ENCODE assay signal across 38 cellular contexts in genomic region chrX:109770780-109771179, GRCh38.
"Had no signal": no experiment of that assay in that cellular context is flagged by ENCODE, and none has a peak within 500 bp of the region (broad histone marks: within the 10 kb centered on the region; RNA-seq: fewer than 3 reads in every experiment).

No MANE protein-coding gene starts in this region.

- FAIRE-seq: bronchial epithelial cell had no signal

- ATAC-seq: activated naive CD4-positive, alpha-beta T cell treated with anti-CD3 and anti-CD28 coated beads, Interleukin-2, amount 50 U/mL, for 72 hours; activated naive CD8-positive, alpha-beta T cell treated with anti-CD3 and anti-CD28 coated beads, Interleukin-2, amount 50 U/mL, for 24 hours; activated T-cell treated with anti-CD3 and anti-CD28 coated beads, Interleukin-2, amount 50 U/mL, for 4 hours; activated T-cell treated with anti-CD3 and anti-CD28 coated beads, Interleukin-2, amount 50 U/mL, for 72 hours; activated T-helper 17 cell treated with anti-CD3 and anti-CD28 coated beads, Interleukin-2, amount 50 U/mL, for 72 hours; body of pancreas had no signal

- H3K9me3 ChIP-seq: adrenal gland, body of pancreas had no signal

- H3K36me3 Mint-ChIP-seq: activated naive CD4-positive, alpha-beta T cell treated with anti-CD3 and anti-CD28 coated beads, Interleukin-2, amount 10 ng/mL, durations not matched to agents 7 days and 5 days; activated naive CD4-positive, alpha-beta T cell treated with anti-CD3 and anti-CD28 coated beads, Interleukin-2, amount 50 U/mL, for 24 hours; activated naive CD4-positive, alpha-beta T cell treated with anti-CD3 and anti-CD28 coated beads, Interleukin-2, amount 50 U/mL, for 72 hours; activated naive CD8-positive, alpha-beta T cell; activated naive CD8-positive, alpha-beta T cell treated with anti-CD3 and anti-CD28 coated beads for 36 hours; activated naive CD8-positive, alpha-beta T cell treated with anti-CD3 and anti-CD28 coated beads, Interleukin-2, amount 10 ng/mL, durations not matched to agents 7 days and 5 days; brain had no signal

- H3K4me1 ChIP-seq: ascending aorta, body of pancreas, breast epithelium had no signal

- DNase-seq: activated effector memory CD4-positive, alpha-beta T cell treated with anti-CD3 and anti-CD28 coated beads, Interleukin-2, amount 50 U/mL, for 16 hours; activated effector memory CD4-positive, alpha-beta T cell treated with Interleukin-2 at 50 U/mL for 16 hours; activated gamma-delta T cell; activated gamma-delta T cell treated with Interleukin-2 at 50 U/mL for 16 hours; activated naive CD4-positive, alpha-beta T cell treated with anti-CD3 and anti-CD28 coated beads for 36 hours; activated naive CD4-positive, alpha-beta T cell treated with anti-CD3 and anti-CD28 coated beads, Interleukin-2, amount 10 ng/mL, durations not matched to agents 7 days and 5 days; activated naive CD4-positive, alpha-beta T cell treated with anti-CD3 and anti-CD28 coated beads, Interleukin-2, amount 50 U/mL, for 16 hours; activated naive CD4-positive, alpha-beta T cell treated with Interleukin-2 at 50 U/mL for 16 hours; activated naive CD8-positive, alpha-beta T cell treated with anti-CD3 and anti-CD28 coated beads for 36 hours; activated naive CD8-positive, alpha-beta T cell treated with anti-CD3 and anti-CD28 coated beads, Interleukin-2, amount 10 ng/mL, durations not matched to agents 7 days and 5 days; activated naive CD8-positive, alpha-beta T cell treated with anti-CD3 and anti-CD28 coated beads, Interleukin-2, amount 50 U/mL, for 24 hours; activated T-cell treated with anti-CD3 and anti-CD28 coated beads, Interleukin-2, amount 50 U/mL, for 1 hour; activated T-cell treated with anti-CD3 and anti-CD28 coated beads, Interleukin-2, amount 50 U/mL, for 24 hours; activated T-cell treated with anti-CD3 and anti-CD28 coated beads, Interleukin-2, amount 50 U/mL, for 4 hours; activated T-cell treated with anti-CD3 and anti-CD28 coated beads, Interleukin-2, amount 50 U/mL, for 48 hours; activated T-cell treated with anti-CD3 and anti-CD28 coated beads, Interleukin-2, amount 50 U/mL, for 72 hours; adrenal gland; amniotic stem cell; amygdala; anterior cingulate cortex; aorta; body of pancreas; brain microvascular endothelial cell; caudate nucleus; central memory CD4-positive, alpha-beta T cell; cerebellar nuclear complex had no signal

- H3K4me1 Mint-ChIP-seq: activated naive CD4-positive, alpha-beta T cell treated with anti-CD3 and anti-CD28 coated beads, Interleukin-2, amount 10 ng/mL, durations not matched to agents 7 days and 5 days; activated naive CD4-positive, alpha-beta T cell treated with anti-CD3 and anti-CD28 coated beads, Interleukin-2, amount 50 U/mL, for 24 hours; activated naive CD8-positive, alpha-beta T cell treated with anti-CD3 and anti-CD28 coated beads, Interleukin-2, amount 10 ng/mL, durations not matched to agents 7 days and 5 days; activated T-helper 17 cell treated with anti-CD3 and anti-CD28 coated beads, Interleukin-2, amount 50 U/mL, for 72 hours; brain; central memory CD8-positive, alpha-beta T cell had no signal

- H3K36me3 ChIP-seq: adrenal gland, ascending aorta, brain microvascular endothelial cell, breast epithelium, cardiac muscle cell had no signal

- H3K9me3 Mint-ChIP-seq: activated naive CD4-positive, alpha-beta T cell treated with anti-CD3 and anti-CD28 coated beads, Interleukin-2, amount 10 ng/mL, durations not matched to agents 7 days and 5 days; activated naive CD4-positive, alpha-beta T cell treated with anti-CD3 and anti-CD28 coated beads, Interleukin-2, amount 50 U/mL, for 24 hours; activated naive CD8-positive, alpha-beta T cell treated with anti-CD3 and anti-CD28 coated beads, Interleukin-2, amount 10 ng/mL, durations not matched to agents 7 days and 5 days; activated T-helper 1 cell treated with anti-CD3 and anti-CD28 coated beads, Interleukin-12 subunit alpha, Interleukin-12 subunit beta, Interleukin-2, Interleukin-4 antibody, amounts not matched to agents 30 ng/mL and 10 ng/mL and 1 ng/mL, durations not matched to agents 14 hours and 24 hours and 36 hours; activated T-helper 17 cell treated with anti-CD3 and anti-CD28 coated beads, Interleukin-2, amount 50 U/mL, for 72 hours; activated T-helper 2 cell treated with anti-CD3 and anti-CD28 coated beads, Interferon-gamma antibody, Interleukin-2, Interleukin-4, amounts not matched to agents 10 μg/mL and 5 μg/mL and 100 μg/mL, durations not matched to agents 14 hours and 24 hours and 36 hours; central memory CD8-positive, alpha-beta T cell had no signal

- H3K27me3 Mint-ChIP-seq: activated naive CD4-positive, alpha-beta T cell treated with anti-CD3 and anti-CD28 coated beads, Interleukin-2, amount 50 U/mL, for 24 hours; activated naive CD8-positive, alpha-beta T cell; activated naive CD8-positive, alpha-beta T cell treated with anti-CD3 and anti-CD28 coated beads for 36 hours; activated naive CD8-positive, alpha-beta T cell treated with anti-CD3 and anti-CD28 coated beads, Interleukin-2, amount 10 ng/mL, durations not matched to agents 7 days and 5 days; activated T-cell treated with anti-CD3 and anti-CD28 coated beads, Interleukin-2, amount 50 U/mL, for 24 hours; activated T-helper 17 cell treated with anti-CD3 and anti-CD28 coated beads, Interleukin-2, amount 50 U/mL, for 72 hours; central memory CD8-positive, alpha-beta T cell had no signal

- H3K27ac Mint-ChIP-seq: activated naive CD4-positive, alpha-beta T cell treated with anti-CD3 and anti-CD28 coated beads for 36 hours; activated naive CD4-positive, alpha-beta T cell treated with anti-CD3 and anti-CD28 coated beads, Interleukin-2, amount 10 ng/mL, durations not matched to agents 7 days and 5 days; activated naive CD4-positive, alpha-beta T cell treated with anti-CD3 and anti-CD28 coated beads, Interleukin-2, amount 50 U/mL, for 24 hours; activated naive CD4-positive, alpha-beta T cell treated with anti-CD3 and anti-CD28 coated beads, Interleukin-2, amount 50 U/mL, for 72 hours; activated naive CD8-positive, alpha-beta T cell; activated naive CD8-positive, alpha-beta T cell treated with anti-CD3 and anti-CD28 coated beads for 36 hours; activated naive CD8-positive, alpha-beta T cell treated with anti-CD3 and anti-CD28 coated beads, Interleukin-2, amount 10 ng/mL, durations not matched to agents 7 days and 5 days; activated naive CD8-positive, alpha-beta T cell treated with anti-CD3 and anti-CD28 coated beads, Interleukin-2, amount 50 U/mL, for 24 hours; activated T-cell treated with anti-CD3 and anti-CD28 coated beads, Interleukin-2, amount 50 U/mL, for 24 hours; activated T-cell treated with anti-CD3 and anti-CD28 coated beads, Interleukin-2, amount 50 U/mL, for 72 hours; activated T-helper 1 cell treated with anti-CD3 and anti-CD28 coated beads, Interleukin-12 subunit alpha, Interleukin-12 subunit beta, Interleukin-2, Interleukin-4 antibody, amounts not matched to agents 30 ng/mL and 10 ng/mL and 1 ng/mL, durations not matched to agents 14 hours and 24 hours and 36 hours; activated T-helper 17 cell treated with anti-CD3 and anti-CD28 coated beads, Interleukin-2, amount 50 U/mL, for 72 hours; activated T-helper 2 cell treated with anti-CD3 and anti-CD28 coated beads, Interferon-gamma antibody, Interleukin-2, Interleukin-4, amounts not matched to agents 10 μg/mL and 5 μg/mL and 100 μg/mL, durations not matched to agents 14 hours and 24 hours and 36 hours; brain had no signal

- H3K4me3 Mint-ChIP-seq: activated naive CD4-positive, alpha-beta T cell treated with anti-CD3 and anti-CD28 coated beads for 36 hours; activated naive CD4-positive, alpha-beta T cell treated with anti-CD3 and anti-CD28 coated beads, Interleukin-2, amount 10 ng/mL, durations not matched to agents 7 days and 5 days; activated naive CD4-positive, alpha-beta T cell treated with anti-CD3 and anti-CD28 coated beads, Interleukin-2, amount 50 U/mL, for 24 hours; activated naive CD8-positive, alpha-beta T cell; activated naive CD8-positive, alpha-beta T cell treated with anti-CD3 and anti-CD28 coated beads for 36 hours; activated naive CD8-positive, alpha-beta T cell treated with anti-CD3 and anti-CD28 coated beads, Interleukin-2, amount 10 ng/mL, durations not matched to agents 7 days and 5 days; activated naive CD8-positive, alpha-beta T cell treated with anti-CD3 and anti-CD28 coated beads, Interleukin-2, amount 50 U/mL, for 24 hours; activated T-cell treated with anti-CD3 and anti-CD28 coated beads, Interleukin-2, amount 50 U/mL, for 24 hours; activated T-cell treated with anti-CD3 and anti-CD28 coated beads, Interleukin-2, amount 50 U/mL, for 4 hours; activated T-cell treated with anti-CD3 and anti-CD28 coated beads, Interleukin-2, amount 50 U/mL, for 72 hours; activated T-helper 1 cell treated with anti-CD3 and anti-CD28 coated beads, Interleukin-12 subunit alpha, Interleukin-12 subunit beta, Interleukin-2, Interleukin-4 antibody, amounts not matched to agents 30 ng/mL and 10 ng/mL and 1 ng/mL, durations not matched to agents 14 hours and 24 hours and 36 hours; activated T-helper 17 cell treated with anti-CD3 and anti-CD28 coated beads, Interleukin-2, amount 50 U/mL, for 72 hours; brain; central memory CD8-positive, alpha-beta T cell had no signal

- H3K27me3 ChIP-seq: adrenal gland, ascending aorta, body of pancreas, brain microvascular endothelial cell, cardiac muscle cell had no signal

- H3K27ac ChIP-seq: adrenal gland, ascending aorta, body of pancreas, brain microvascular endothelial cell, breast epithelium, cardiac muscle cell had no signal

- H3K4me3 ChIP-seq: adrenal gland, ascending aorta, body of pancreas, breast epithelium, cardiac muscle cell had no signal
